36 cellular contexts compared by ENCODE assay signal in the genomic region with DNA sequence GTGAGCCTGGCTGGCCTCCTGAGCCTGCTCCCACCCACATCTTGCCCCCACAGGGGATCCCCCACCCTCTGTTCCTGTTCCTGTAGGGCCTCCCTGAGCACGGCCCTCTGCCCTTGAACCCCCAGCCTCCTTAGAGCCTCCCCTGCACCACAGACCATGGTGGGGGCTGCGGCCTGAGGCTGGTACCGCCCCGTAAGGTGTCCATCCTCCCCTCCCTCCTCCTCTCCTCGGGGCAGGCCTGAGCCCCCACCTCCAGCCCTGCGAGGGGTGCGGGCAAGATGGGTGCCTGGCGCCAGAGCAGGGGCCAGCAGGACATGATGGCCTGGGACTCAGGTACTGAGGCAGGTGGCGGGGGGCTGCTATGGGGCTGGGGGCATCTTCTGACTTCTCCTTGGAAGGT.
"Had no signal": no experiment of that assay in that cellular context is flagged by ENCODE, and none has a peak within 500 bp of the region (broad histone marks: within the 10 kb centered on the region; RNA-seq: fewer than 3 reads in every experiment).

No MANE protein-coding gene starts in this region.

- H3K27me3 Mint-ChIP-seq: brain had no signal

- H3K36me3 Mint-ChIP-seq: activated naive CD4-positive, alpha-beta T cell treated with anti-CD3 and anti-CD28 coated beads, Interleukin-2, amount 50 U/mL, for 72 hours; brain had no signal

- H3K9me3 Mint-ChIP-seq: activated CD4-positive, alpha-beta T cell treated with anti-CD3 and anti-CD28 coated beads, Interleukin-2, amount 10 ng/mL, durations not matched to agents 7 days and 5 days; activated naive CD4-positive, alpha-beta T cell treated with anti-CD3 and anti-CD28 coated beads for 36 hours; activated naive CD4-positive, alpha-beta T cell treated with anti-CD3 and anti-CD28 coated beads, Interleukin-2, amount 50 U/mL, for 72 hours; activated T-cell treated with anti-CD3 and anti-CD28 coated beads, Interleukin-2, amount 50 U/mL, for 4 hours; activated T-helper 1 cell treated with anti-CD3 and anti-CD28 coated beads, Interleukin-12 subunit alpha, Interleukin-12 subunit beta, Interleukin-2, Interleukin-4 antibody, amounts not matched to agents 30 ng/mL and 10 ng/mL and 1 ng/mL, durations not matched to agents 14 hours and 24 hours and 36 hours; brain; T-helper 1 cell treated with Interleukin-12 subunit alpha and Interleukin-12 subunit beta and Interleukin-4 antibody, amounts not matched to agents 30 μg/mL and 1 μg/mL, for 36 hours; T-helper 2 cell treated with Interferon-gamma antibody and Interleukin-4, amounts not matched to agents 5 μg/mL and 100 μg/mL, for 36 hours had no signal

- DNase-seq: activated CD4-positive, alpha-beta T cell treated with anti-CD3 and anti-CD28 coated beads for 36 hours; activated CD4-positive, alpha-beta T cell treated with anti-CD3 and anti-CD28 coated beads, Interleukin-2, amount 10 ng/mL, durations not matched to agents 7 days and 5 days; activated CD4-positive, alpha-beta T cell treated with anti-CD3 and anti-CD28 coated beads, Interleukin-2, amount 50 U/mL, for 48 hours; activated CD8-positive, alpha-beta memory T cell treated with anti-CD3 and anti-CD28 coated beads, Interleukin-2, amount 50 U/mL, for 4 hours; activated CD8-positive, alpha-beta T cell treated with anti-CD3 and anti-CD28 coated beads, Interleukin-2, amount 10 ng/mL, durations not matched to agents 7 days and 5 days; activated gamma-delta T cell treated with Interleukin-2 at 50 U/mL for 16 hours; activated naive CD4-positive, alpha-beta T cell treated with anti-CD3 and anti-CD28 coated beads for 36 hours; activated T-cell treated with anti-CD3 and anti-CD28 coated beads for 4 hours; activated T-cell treated with anti-CD3 and anti-CD28 coated beads, Interleukin-2, amount 50 U/mL, for 4 hours; adrenal gland; caudate nucleus; cerebellar nuclear complex; MM.1S; MV-4-11; NCI-H1092; NCI-H146; NCI-H187; NCI-H2029 treated with DMSO at 0.1 percent for 48 hours; NCI-H2107; NCI-H2171; NCI-H510A; NCI-H526; NCI-H748 treated with DMSO at 0.1 percent for 48 hours; NK-92 treated with Interleukin-12 subunit alpha and Interleukin-12 subunit beta, amount 100 ng/mL, for 24 hours; PC-3; Peyer's patch; RPMI8226; SIG-M5 had no signal

- H3K9me3 ChIP-seq: adrenal gland, Peyer's patch had no signal

- H3K4me3 Mint-ChIP-seq: activated CD4-positive, alpha-beta T cell treated with anti-CD3 and anti-CD28 coated beads for 36 hours; activated CD4-positive, alpha-beta T cell treated with anti-CD3 and anti-CD28 coated beads, Interleukin-2, amount 10 ng/mL, durations not matched to agents 7 days and 5 days; activated CD8-positive, alpha-beta T cell treated with anti-CD3 and anti-CD28 coated beads, Interleukin-2, amount 10 ng/mL, durations not matched to agents 7 days and 5 days; activated naive CD4-positive, alpha-beta T cell treated with anti-CD3 and anti-CD28 coated beads for 36 hours; activated T-cell treated with anti-CD3 and anti-CD28 coated beads, Interleukin-2, amount 50 U/mL, for 4 hours; activated T-helper 1 cell treated with anti-CD3 and anti-CD28 coated beads, Interleukin-12 subunit alpha, Interleukin-12 subunit beta, Interleukin-2, Interleukin-4 antibody, amounts not matched to agents 30 ng/mL and 10 ng/mL and 1 ng/mL, durations not matched to agents 14 hours and 24 hours and 36 hours; T-helper 1 cell treated with Interleukin-12 subunit alpha and Interleukin-12 subunit beta and Interleukin-4 antibody, amounts not matched to agents 30 μg/mL and 1 μg/mL, for 36 hours; T-helper 2 cell treated with Interferon-gamma antibody and Interleukin-4, amounts not matched to agents 5 μg/mL and 100 μg/mL, for 36 hours had no signal

- H3K36me3 ChIP-seq: adrenal gland, Peyer's patch had no signal

- H3K27ac ChIP-seq: adrenal gland, KMS-11, Peyer's patch had no signal

- H3K4me3 ChIP-seq: adrenal gland, Peyer's patch had no signal

- H3K9ac ChIP-seq: KMS-11 had no signal

- H3K27me3 ChIP-seq: adrenal gland had no signal

- H3K27ac Mint-ChIP-seq: activated CD4-positive, alpha-beta T cell treated with anti-CD3 and anti-CD28 coated beads for 36 hours; activated CD4-positive, alpha-beta T cell treated with anti-CD3 and anti-CD28 coated beads, Interleukin-2, amount 10 ng/mL, durations not matched to agents 7 days and 5 days; activated CD8-positive, alpha-beta T cell treated with anti-CD3 and anti-CD28 coated beads, Interleukin-2, amount 10 ng/mL, durations not matched to agents 7 days and 5 days; activated naive CD4-positive, alpha-beta T cell treated with anti-CD3 and anti-CD28 coated beads for 36 hours; activated naive CD4-positive, alpha-beta T cell treated with anti-CD3 and anti-CD28 coated beads, Interleukin-2, amount 50 U/mL, for 72 hours; activated T-helper 1 cell treated with anti-CD3 and anti-CD28 coated beads, Interleukin-12 subunit alpha, Interleukin-12 subunit beta, Interleukin-2, Interleukin-4 antibody, amounts not matched to agents 30 ng/mL and 10 ng/mL and 1 ng/mL, durations not matched to agents 14 hours and 24 hours and 36 hours; T-helper 1 cell treated with Interleukin-12 subunit alpha and Interleukin-12 subunit beta and Interleukin-4 antibody, amounts not matched to agents 30 μg/mL and 1 μg/mL, for 36 hours; T-helper 2 cell treated with Interferon-gamma antibody and Interleukin-4, amounts not matched to agents 5 μg/mL and 100 μg/mL, for 36 hours had no signal

- H3K4me2 ChIP-seq: KMS-11 had no signal

- H3K4me1 Mint-ChIP-seq: activated CD4-positive, alpha-beta T cell treated with anti-CD3 and anti-CD28 coated beads for 36 hours; activated CD4-positive, alpha-beta T cell treated with anti-CD3 and anti-CD28 coated beads, Interleukin-2, amount 10 ng/mL, durations not matched to agents 7 days and 5 days had no signal

- ATAC-seq: activated CD4-positive, alpha-beta T cell treated with anti-CD3 and anti-CD28 coated beads for 36 hours; activated CD4-positive, CD25-positive, alpha-beta regulatory T cell treated with anti-CD3 and anti-CD28 coated beads, Interleukin-2, amount 50 U/mL, for 24 hours; activated CD8-positive, alpha-beta T cell treated with anti-CD3 and anti-CD28 coated beads, Interleukin-2, amount 10 ng/mL, durations not matched to agents 7 days and 5 days; activated naive CD4-positive, alpha-beta T cell treated with anti-CD3 and anti-CD28 coated beads, Interleukin-2, amount 50 U/mL, for 72 hours; activated T-cell treated with anti-CD3 and anti-CD28 coated beads, Interleukin-2, amount 50 U/mL, for 4 hours; PC-3; Right ventricle myocardium inferior had no signal
